Comparison of ENCODE assay signal across 10 cellular contexts in the genomic region with DNA sequence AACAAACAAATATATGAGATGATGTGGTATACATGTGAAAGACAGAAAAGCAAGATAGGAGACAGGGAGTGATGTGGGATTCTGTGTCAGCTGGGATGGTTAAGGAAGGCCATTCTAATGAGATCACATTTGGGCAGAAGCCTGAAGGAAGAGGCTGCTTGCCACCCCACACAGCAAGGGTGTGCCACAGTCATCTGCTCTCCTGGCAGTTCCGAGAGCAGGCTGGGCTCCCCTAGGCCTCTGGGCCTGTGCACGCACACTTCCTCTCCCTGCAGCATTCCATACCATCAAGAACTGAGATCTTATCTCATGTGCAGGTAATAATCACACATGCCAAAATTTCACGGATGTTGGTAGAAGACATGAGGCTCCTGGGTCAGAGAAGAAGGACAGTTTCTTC. TPM values are rescaled to one million over a fixed set of nuclear protein-coding genes. Genes with fewer than 3 reads are reported as not detected.
DNase-seq lines count a peak whose midpoint lies in the region; TF ChIP-seq lines count a peak whose summit lies in the region.
"Had no signal": no experiment of that assay in that cellular context is flagged by ENCODE, and none has a peak within 500 bp of the region (broad histone marks: within the 10 kb centered on the region; RNA-seq: fewer than 3 reads in every experiment).

No MANE protein-coding gene starts in this region.

- peak overlapping the region; percentile 97 for H3K27ac ChIP-seq in DOHH2 (ENCODE audit: low read depth, low read length)
- H3K27ac ChIP-seq in esophagus (ENCODE audit: low read depth in 2 of 2, low read length in 1 of 2), result peak overlapping the region; percentile 86 to 96
- peak overlapping the region; percentile 61 to 90 (median 88) for H3K27ac ChIP-seq in sigmoid colon

- H3K9me3 ChIP-seq in DOHH2 (ENCODE audit: control insufficient read depth, insufficient read depth, low read length), result no peaks in the 10 kb centered on the region
- no peaks in the 10 kb centered on the region for H3K9me3 ChIP-seq in esophagus (ENCODE audit: control insufficient read depth in 2 of 2, insufficient read depth in 1 of 2, low read depth in 1 of 2, low read length in 1 of 2)
- no peaks in the 10 kb centered on the region for H3K9me3 ChIP-seq in sigmoid colon

- no peak for TF ChIP-seq CTCF in DOHH2 (IDR thresholded peaks at IDR 0.05; ENCODE audit: low read depth, low read length, poor library complexity, severe bottlenecking)
- TF ChIP-seq CTCF in sigmoid colon (IDR thresholded peaks at IDR 0.05), result no peak

- peak overlapping the region; percentile 93 for H3K4me2 ChIP-seq in DOHH2 (ENCODE audit: low read length)

- H3K4me3 ChIP-seq in DOHH2 (ENCODE audit: low read length) (peak overlapping the region; percentile 79), esophagus (ENCODE audit: low read depth in 1 of 2, low read length in 2 of 2) (no peak overlapping the region), sigmoid colon (no peak overlapping the region)

- no peaks in the 10 kb centered on the region for H3K9me2 ChIP-seq in DOHH2 (replicated peaks; ENCODE audit: control insufficient read depth, low read length)

- peaks cover 80% of the 10 kb centered on the region for H3F3A ChIP-seq in DOHH2 (ENCODE audit: control insufficient read depth, insufficient read depth)

- peak; percentile 78 for DNase-seq in NCI-H446 treated with DMSO at 0.1 percent for 48 hours (lab: John Stamatoyannopoulos, UW)
- DNase-seq in sigmoid colon, result peak; percentile 87
- DNase-seq in MV-4-11 (lab: John Stamatoyannopoulos, UW), result no peak
- DNase-seq in RKO (ENCODE audit: low spot score), result no peak
- no peak for DNase-seq in NCI-H2196 (lab: John Stamatoyannopoulos, UW; ENCODE audit: unreplicated experiment)
- no peak for DNase-seq in hippocampal formation (lab: John Stamatoyannopoulos, UW)
- DNase-seq: effector CD4-positive, alpha-beta T cell; NCI-H187 treated with DMSO at 0.1 percent for 48 hours had no signal

- WGBS in esophagus, 2 donors, result 37 to 57% methylated on average over 3 of the region's 3 CpGs
- WGBS in sigmoid colon, 2 donors, result 77 to 81% methylated on average over 3 of the region's 3 CpGs

- no peak for TF ChIP-seq EP300 in sigmoid colon (IDR thresholded peaks at IDR 0.05)

- H3K36me3 ChIP-seq in DOHH2 (ENCODE audit: control insufficient read depth, low read length) (peaks cover 15% of the 10 kb centered on the region), esophagus (ENCODE audit: control insufficient read depth in 2 of 2, insufficient read depth in 2 of 2, low read length in 1 of 2) (no peaks in the 10 kb centered on the region), sigmoid colon (no peaks in the 10 kb centered on the region)

- no peaks in the 10 kb centered on the region for H4K20me1 ChIP-seq in DOHH2 (ENCODE audit: control insufficient read depth, insufficient read depth, low read depth, low read length)

- peaks cover 99% of the 10 kb centered on the region for H3K4me1 ChIP-seq in DOHH2 (ENCODE audit: control insufficient read depth, low read length)
- H3K4me1 ChIP-seq in esophagus (ENCODE audit: control insufficient read depth in 2 of 2, insufficient read depth in 2 of 2, low read length in 1 of 2), result peaks cover 10 to 30% of the 10 kb centered on the region in 2 donors
- H3K4me1 ChIP-seq in sigmoid colon, result peaks cover 0 to 97% (median 88%) of the 10 kb centered on the region in 4 donors

- H3K27me3 ChIP-seq in DOHH2 (ENCODE audit: control insufficient read depth, low read length) (no peaks in the 10 kb centered on the region), esophagus (ENCODE audit: control insufficient read depth in 1 of 2, insufficient read depth in 2 of 2, low read length in 2 of 2) (no peaks in the 10 kb centered on the region), sigmoid colon (no peaks in the 10 kb centered on the region)

- H3K79me2 ChIP-seq in DOHH2 (ENCODE audit: control insufficient read depth, low read length), result peaks cover 26% of the 10 kb centered on the region

- no peak for TF ChIP-seq POLR2A in sigmoid colon (IDR thresholded peaks at IDR 0.05)

- intact Hi-C loops in sigmoid colon (cut with DNase I), result loop anchor here (1.0 to 10.0 kb wide), 3 partner anchors 44 to 216 kb away; a partner anchor contains a TSS

RNA-seq across cellular contexts. Expression of a gene that starts 43.1 kb away (rescaled TPM):
- polyA plus RNA-seq in esophagus (100 to 1,000 TPM in 1 of 2 donors, 10 to 100 TPM in 1; 66.3 to 101 TPM), sigmoid colon (10 to 100 TPM; 21.0 to 84.0 (median 24.3) TPM)
- total RNA-seq in sigmoid colon, result 100 to 1,000 TPM in 3 of 4 donors, 10 to 100 TPM in 1; 99.5 to 184 (median 144) TPM

Comparison
In these comparisons a context has a peak if more than half of its experiments do, and no peak if none do; other contexts are left out.
1. DNase-seq: peak in NCI-H446 treated with DMSO at 0.1 percent for 48 hours (single experiment) and sigmoid colon (single experiment); none in MV-4-11 (single experiment), RKO (single experiment), NCI-H2196 (single experiment) and hippocampal formation (0 of 2).
2. Peak in every context shown above with its lines, with median percentiles within 50 percentile points of each other: H3K27ac ChIP-seq.